9 cellular contexts compared by ENCODE assay signal in the genomic region with DNA sequence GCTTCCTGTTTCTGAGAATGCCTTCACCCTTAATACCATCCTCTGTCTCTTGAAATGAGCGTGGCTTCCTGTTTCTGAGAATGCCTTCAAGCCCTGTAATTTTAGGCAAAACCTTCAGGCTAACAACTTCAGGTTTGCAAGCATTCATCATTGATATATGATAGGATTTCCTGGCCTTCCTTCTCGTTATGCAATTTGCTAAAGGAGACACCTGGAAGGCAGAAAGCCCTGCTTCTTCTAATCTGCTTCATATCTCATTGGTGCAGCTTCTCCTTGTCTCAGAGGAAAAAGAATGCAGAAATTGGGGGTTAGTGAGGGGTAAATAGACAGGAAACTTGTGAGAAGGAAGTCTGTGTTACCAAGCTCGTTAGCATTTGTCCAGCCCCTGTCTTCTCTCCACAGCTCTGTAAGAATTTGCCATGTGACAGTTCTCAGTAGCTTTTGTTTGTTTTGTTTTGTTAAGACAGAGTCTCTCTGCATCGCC. TPM values are rescaled to one million over a fixed set of nuclear protein-coding genes. Genes with fewer than 3 reads are reported as not detected.
DNase-seq lines count a peak whose midpoint lies in the region; ATAC-seq and TF ChIP-seq lines count a peak whose summit lies in the region.
"Had no signal": no experiment of that assay in that cellular context is flagged by ENCODE, and none has a peak within 500 bp of the region (broad histone marks: within the 10 kb centered on the region; RNA-seq: fewer than 3 reads in every experiment).

No MANE protein-coding gene starts in this region.

- DNase-seq in HFFc6 (no peak), MV-4-11 (lab: John Stamatoyannopoulos, UW) (peak; percentile 86), coronary artery (ENCODE audit: low spot score) (no peak), psoas muscle (no peak), 8988T (no peak), NCI-H1417 treated with DMSO at 0.1 percent for 48 hours (lab: John Stamatoyannopoulos, UW) (no peak), NCI-H1092 (lab: John Stamatoyannopoulos, UW) (no peak)

- intact Hi-C loops in psoas muscle (cut with DNase I): no loop called here

- no peaks in the 10 kb centered on the region for H3K27me3 ChIP-seq in psoas muscle (ENCODE audit: insufficient read depth in 3 of 3, low read length in 2 of 3)

- H3K36me3 ChIP-seq in psoas muscle (ENCODE audit: insufficient read depth in 1 of 2, low read depth in 1 of 2): peaks cover 5 to 14% of the 10 kb centered on the region in 2 donors

- no peaks in the 10 kb centered on the region for H3K27me3 Mint-ChIP-seq in HFFc6 (ENCODE audit: insufficient read depth)

- H3K4me1 ChIP-seq in psoas muscle: peaks cover 100% of the 10 kb centered on the region

- H3K9me3 Mint-ChIP-seq in HFFc6: no peaks in the 10 kb centered on the region

- no peaks in the 10 kb centered on the region for H3K9me3 ChIP-seq in psoas muscle

- H3K27ac ChIP-seq in coronary artery: peak overlapping the region; percentile 36 to 42
- peak overlapping the region; percentile 98 for H3K27ac ChIP-seq in psoas muscle

- TF ChIP-seq CTCF in HFFc6 (IDR thresholded peaks at IDR 0.05) (no peak), coronary artery (IDR thresholded peaks at IDR 0.05) (no peak), psoas muscle (IDR thresholded peaks at IDR 0.05) (no peak)

- WGBS in psoas muscle, 3 donors: 16 to 24% (median 21%) methylated on average over 4 of the region's 4 CpGs

- H3K4me3 ChIP-seq in coronary artery: peak overlapping the region; percentile 18
- peak overlapping the region; percentile 3 for H3K4me3 ChIP-seq in psoas muscle

- H3K36me3 Mint-ChIP-seq in HFFc6 (ENCODE audit: low read depth): peaks cover 35% of the 10 kb centered on the region

- peak overlapping the region; percentile 44 for H3K27ac Mint-ChIP-seq in HFFc6

- ATAC-seq in GM18502 (IDR thresholded peaks at IDR 0.05; ENCODE audit: poor library complexity, unreplicated experiment) (peak; percentile 82), psoas muscle (no peak)

- H3K4me1 Mint-ChIP-seq in HFFc6 (ENCODE audit: low read depth): peaks cover 84% of the 10 kb centered on the region

- H3K4me3 Mint-ChIP-seq in HFFc6: no peak overlapping the region

RNA-seq across cellular contexts. Expression of gene ARL6IP5, which starts 7.3 kb away (rescaled TPM):
- 100 to 1,000 TPM; 108 to 132 (median 119) TPM for total RNA-seq in HFFc6 (2021; fragmentation: NEBNext Ultra II Directional; extraction: Animal tissue kit (Norgen Biotek cat#: 25700))
- total RNA-seq in psoas muscle: 100 to 1,000 TPM; 121 to 191 (median 156) TPM
- polyA plus RNA-seq in psoas muscle: 100 to 1,000 TPM in 2 of 3 donors, 10 to 100 TPM in 1; 82.1 to 171 (median 146) TPM

RNA-seq across cellular contexts. Expression of gene UBA3, which starts 11.9 kb away (rescaled TPM):
- 10 to 100 TPM; 62.1 to 75.4 (median 63.6) TPM for total RNA-seq in HFFc6 (2021; fragmentation: NEBNext Ultra II Directional; extraction: Animal tissue kit (Norgen Biotek cat#: 25700))
- total RNA-seq in psoas muscle: 10 to 100 TPM; 32.7 to 44.6 (median 42.3) TPM
- 10 to 100 TPM; 20.5 to 59.3 (median 29.5) TPM for polyA plus RNA-seq in psoas muscle

RNA-seq across cellular contexts. Expression of gene LMOD3, which starts 30.3 kb away (rescaled TPM):
- total RNA-seq in HFFc6 (2021; fragmentation: NEBNext Ultra II Directional; extraction: Animal tissue kit (Norgen Biotek cat#: 25700)): not detected
- 100 to 1,000 TPM; 127 to 258 (median 174) TPM for total RNA-seq in psoas muscle
- 100 to 1,000 TPM in 2 of 3 donors, 1 to 10 TPM in 1; 9.0 to 133 (median 129) TPM for polyA plus RNA-seq in psoas muscle
- total RNA-seq: T-helper 2 cell treated with Interferon-gamma antibody and Interleukin-4, amounts not matched to agents 100 ng/mL and 5 ng/mL, for 36 hours had no signal

RNA-seq across cellular contexts. Expression of gene TMF1, which starts 39.9 kb away (rescaled TPM):
- total RNA-seq in HFFc6 (2021; fragmentation: NEBNext Ultra II Directional; extraction: Animal tissue kit (Norgen Biotek cat#: 25700)): 10 to 100 TPM; 43.7 to 46.9 (median 45.2) TPM
- total RNA-seq in psoas muscle: 10 to 100 TPM; 23.0 to 31.5 (median 29.3) TPM
- polyA plus RNA-seq in psoas muscle: 10 to 100 TPM in 2 of 3 donors, 1 to 10 TPM in 1; 6.7 to 25.9 (median 10.1) TPM

Comparison
In these comparisons a context has a peak if more than half of its experiments do, and no peak if none do; other contexts are left out.
1. RNA of gene LMOD3, which starts 30.3 kb away (total RNA-seq): 127 to 258 TPM in psoas muscle; not detected in HFFc6; every median in the first group is over 100 times any median in the second.